In the genomic region with DNA sequence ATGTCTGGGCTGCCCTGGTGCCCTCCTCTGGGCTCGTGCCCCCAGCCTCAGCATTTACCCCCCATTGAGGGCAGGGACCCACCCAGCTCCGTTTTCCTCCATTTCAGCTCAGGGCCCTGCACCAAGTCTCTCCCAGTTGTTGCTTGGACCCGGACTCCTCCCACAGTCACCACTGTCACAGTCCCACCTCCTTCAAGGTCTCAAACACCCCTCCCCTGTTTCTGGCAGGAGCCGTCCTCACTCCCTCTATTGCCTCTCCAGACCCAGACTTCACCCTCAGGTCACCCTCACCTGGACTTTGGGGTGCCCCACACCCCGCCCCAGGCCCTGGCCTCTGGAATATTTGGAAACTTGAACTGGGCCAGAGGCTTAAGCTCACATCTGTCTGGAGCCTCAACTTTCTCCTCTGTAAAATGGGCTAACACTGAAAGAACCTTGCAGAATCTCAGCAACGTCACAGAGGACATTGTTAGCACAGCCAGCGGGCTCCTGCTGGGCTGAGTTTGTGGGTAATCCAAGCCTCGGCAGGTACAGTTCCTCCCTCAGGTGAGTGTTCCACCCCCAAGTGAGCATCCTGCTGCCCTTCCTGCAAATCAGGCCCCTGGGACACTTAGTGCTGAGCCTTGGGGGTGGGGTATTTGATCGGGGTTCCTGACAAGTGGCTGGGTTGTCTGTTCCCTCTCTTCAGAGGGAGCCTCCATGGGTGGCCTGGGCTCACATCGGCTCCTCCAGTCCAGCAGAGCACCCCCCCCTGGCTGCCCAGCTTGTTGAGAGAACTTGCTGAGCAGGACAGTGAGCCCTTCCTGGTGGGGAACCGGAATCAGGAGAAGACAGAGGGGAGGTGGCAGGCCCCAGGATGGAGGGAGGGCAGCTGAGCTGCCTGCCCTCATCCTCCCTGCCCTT, we compare ENCODE assay signal across 8 cellular contexts.
DNase-seq lines count a peak whose midpoint lies in the region; TF ChIP-seq lines count a peak whose summit lies in the region.

No MANE protein-coding gene starts in this region.

- 45% methylated on average over 5 of the region's 11 CpGs for WGBS in mammary epithelial cell (ENCODE audit: low coverage, missing lambda C conversion rate)
- 46% methylated on average over 11 of the region's 11 CpGs for WGBS in urinary bladder

- H3K4me1 Mint-ChIP-seq in MCF 10A (ENCODE audit: insufficient read depth, unreplicated experiment): peaks cover 61% of the 10 kb centered on the region

- TF ChIP-seq CTCF in MCF 10A (IDR thresholded peaks at IDR 0.05; ENCODE audit: unreplicated experiment): no peak
- no peak for TF ChIP-seq CTCF in mammary epithelial cell (conservative IDR thresholded peaks at IDR 0.05 in 1 of 2, IDR thresholded peaks at IDR 0.05 in 1 of 2; ENCODE audit: extremely low read depth in 1 of 2, insufficient read depth in 1 of 2, low read depth in 1 of 2, low read length in 2 of 2)
- no peak for TF ChIP-seq CTCF in colonic mucosa (IDR thresholded peaks at IDR 0.05)

- no peaks in the 10 kb centered on the region for H3K27me3 Mint-ChIP-seq in MCF 10A (ENCODE audit: insufficient read depth, unreplicated experiment)

- dilution Hi-C loops in mammary epithelial cell (cut with HindIII; ENCODE audit: low sequenced_read_pairs): no loop called here

- POLR2A ChIA-PET in MCF 10A (lab: Yijun Ruan, JAX): interaction anchor here (0.6 to 3.3 kb wide), 5 partner anchors 9 to 806 kb away, joined by 3 to 35 read pairs (median 9); no protein-coding TSS in a partner anchor

- no peak overlapping the region for H2AFZ ChIP-seq in mammary epithelial cell (ENCODE audit: low read depth, low read length)

- no peaks in the 10 kb centered on the region for H3K79me2 ChIP-seq in mammary epithelial cell (ENCODE audit: insufficient read depth, low read length)

- H3K36me3 ChIP-seq in mammary epithelial cell (ENCODE audit: insufficient read depth, low read length) (no peaks in the 10 kb centered on the region), colonic mucosa (no peaks in the 10 kb centered on the region), muscle layer of duodenum (ENCODE audit: control insufficient read depth in 1 of 2, insufficient read depth in 2 of 2, low read length in 2 of 2) (peaks cover 0 to 21% of the 10 kb centered on the region in 2 donors), urinary bladder (ENCODE audit: insufficient read depth) (no peaks in the 10 kb centered on the region)

- no peak overlapping the region for H3K4me2 ChIP-seq in mammary epithelial cell (ENCODE audit: insufficient read depth, low read depth, low read length)

- BruUV-seq in MCF 10A (replicated peaks; lab: Mats Ljungman, UMichigan) (no TSS peak), mammary epithelial cell (replicated peaks; lab: Mats Ljungman, UMichigan) (no TSS peak)

- intact Hi-C loops in MCF 10A (cut with micrococcal nuclease): no loop called here
- intact Hi-C loops in mammary epithelial cell (cut with micrococcal nuclease): no loop called here
- intact Hi-C loops in colonic mucosa (cut with DNase I): loop anchor here (10.0 kb wide), 1 partner anchor 346 kb away; no protein-coding TSS in a partner anchor

- CTCF ChIA-PET in MCF 10A (lab: Yijun Ruan, JAX): interaction anchor here (0.7 to 1.5 kb wide), 5 partner anchors 108 to 637 kb away, joined by 3 to 4 read pairs (median 4); no protein-coding TSS in a partner anchor
- CTCF ChIA-PET in mammary epithelial cell (lab: Charles Lee; ENCODE audit: low non-redundant PET): no interaction called here

- H3K9me3 Mint-ChIP-seq in MCF 10A (ENCODE audit: unreplicated experiment): no peaks in the 10 kb centered on the region

- H3K9me3 ChIP-seq in mammary epithelial cell (replicated peaks; ENCODE audit: insufficient read depth, low read length) (no peaks in the 10 kb centered on the region), colonic mucosa (no peaks in the 10 kb centered on the region), muscle layer of duodenum (ENCODE audit: control insufficient read depth in 1 of 2, low read length in 2 of 2) (no peaks in the 10 kb centered on the region)

- no peak overlapping the region for H3K9ac ChIP-seq in mammary epithelial cell (ENCODE audit: insufficient read depth, low read length)
- peak overlapping the region; percentile 76 to 90 for H3K9ac ChIP-seq in colonic mucosa (ENCODE audit: low read depth in 2 of 2, low read length in 2 of 2)

- no peak overlapping the region for H3K27ac ChIP-seq in mammary epithelial cell (ENCODE audit: insufficient read depth, low read depth, low read length)
- peak overlapping the region; percentile 83 for H3K27ac ChIP-seq in colonic mucosa
- H3K27ac ChIP-seq in muscle layer of duodenum (ENCODE audit: low read length): peak overlapping the region; percentile 99
- H3K27ac ChIP-seq in urinary bladder (ENCODE audit: low read depth): peak overlapping the region; percentile 73

- H3K4me1 ChIP-seq in mammary epithelial cell (ENCODE audit: insufficient read depth, low read length) (peaks cover 37% of the 10 kb centered on the region), colonic mucosa (peaks cover 4% of the 10 kb centered on the region), muscle layer of duodenum (ENCODE audit: control insufficient read depth in 1 of 2, insufficient read depth in 2 of 2, low read length in 2 of 2) (peaks cover 42 to 43% of the 10 kb centered on the region in 2 donors), urinary bladder (ENCODE audit: insufficient read depth) (no peaks in the 10 kb centered on the region)

- DNase-seq in MCF 10A (ENCODE audit: unreplicated experiment): no peak
- DNase-seq in mammary epithelial cell: no peak
- DNase-seq in colonic mucosa: no peak
- no peak for DNase-seq in NCI-H2196 (lab: John Stamatoyannopoulos, UW; ENCODE audit: unreplicated experiment)
- no peak for DNase-seq in NCI-H1105 treated with DMSO at 0.1 percent for 48 hours (lab: John Stamatoyannopoulos, UW)
- DNase-seq in cerebellar cortex (ENCODE audit: low spot score): no peak

- peak overlapping the region; percentile 69 for H3K4me3 Mint-ChIP-seq in MCF 10A (ENCODE audit: unreplicated experiment)

- H4K20me1 ChIP-seq in mammary epithelial cell (ENCODE audit: insufficient read depth, low read length): no peaks in the 10 kb centered on the region

- H3K27ac Mint-ChIP-seq in MCF 10A (ENCODE audit: low read depth, unreplicated experiment): peak overlapping the region; percentile 72

- H3K36me3 Mint-ChIP-seq in MCF 10A (ENCODE audit: insufficient read depth, unreplicated experiment): peaks cover 10% of the 10 kb centered on the region

- no peaks in the 10 kb centered on the region for H3K27me3 ChIP-seq in mammary epithelial cell (ENCODE audit: insufficient read depth, low read length)
- H3K27me3 ChIP-seq in colonic mucosa: no peaks in the 10 kb centered on the region
- H3K27me3 ChIP-seq in muscle layer of duodenum (ENCODE audit: low read depth, low read length): no peaks in the 10 kb centered on the region

- in situ Hi-C loops in mammary epithelial cell (cut with MboI; ENCODE audit: low sequenced_read_pairs in 2 of 2): loop anchor here in 1 of 2 donors (25.0 kb wide), 1 partner anchor 354 kb away; no protein-coding TSS in a partner anchor

- no peak overlapping the region for H3K4me3 ChIP-seq in mammary epithelial cell (replicated peaks in 1 of 3; ENCODE audit: insufficient read depth in 1 of 3, low read depth in 2 of 3, low read length in 3 of 3)
- H3K4me3 ChIP-seq in colonic mucosa: no peak overlapping the region
- peak overlapping the region; percentile 65 to 70 for H3K4me3 ChIP-seq in muscle layer of duodenum (ENCODE audit: low read depth in 1 of 2, low read length in 2 of 2)
- H3K4me3 ChIP-seq in urinary bladder (ENCODE audit: low read depth, low read length): no peak overlapping the region

Comparison
In these comparisons a context has a peak if more than half of its experiments do, and no peak if none do; other contexts are left out.
1. H3K4me3 ChIP-seq: peak in muscle layer of duodenum (2 of 2); none in mammary epithelial cell (0 of 3), colonic mucosa (single experiment) and urinary bladder (single experiment).